ENCODE assay signal across 8 cellular contexts in genomic region chr12:29884957-29885356, GRCh38.
DNase-seq lines count a peak whose midpoint lies in the region; ATAC-seq, FAIRE-seq and TF ChIP-seq lines count a peak whose summit lies in the region.
"Not testable (repeated sequence)": the region's sequence is repeated elsewhere in the genome, so short reads cannot be mapped to it uniquely, and the experiment has no call there.

No MANE protein-coding gene starts in this region.

- not testable (repeated sequence) for H3K23me2 ChIP-seq in H1 (ENCODE audit: low read depth, low read length)

- H3K4me1 ChIP-seq in Caco-2; GM23338 (ENCODE audit: insufficient read depth); PC-9 (replicated peaks; ENCODE audit: insufficient read depth); neural progenitor cell: not testable (repeated sequence)
- H3K4me1 ChIP-seq in HUES48 (ENCODE audit: control insufficient read depth, insufficient read depth, low read length) = peaks cover 24% of the 10 kb centered on the region
- H3K4me1 ChIP-seq in H1 (replicated peaks in 1 of 4; ENCODE audit: control insufficient read depth in 3 of 4, insufficient read depth in 4 of 4, low read length in 3 of 4) = peaks cover 0 to 13% (median 1%) of the 10 kb centered on the region in 4 experiments; a peak in 3 of 7 replicates

- H3K36me3 Mint-ChIP-seq in Caco-2 (ENCODE audit: insufficient read depth, unreplicated experiment); neural progenitor cell: not testable (repeated sequence)
- peaks cover 52% of the 10 kb centered on the region for H3K36me3 Mint-ChIP-seq in GM23338 (ENCODE audit: low read depth)

- CTCF ChIA-PET in Caco-2 (lab: Charles Lee); PC-9 (lab: Charles Lee); H1 (lab: Charles Lee; ENCODE audit: partially characterized antibody): not testable (repeated sequence)

- H3K27ac ChIP-seq in GM23338 (ENCODE audit: low read depth) (peak overlapping the region; percentile 90), HUES48 (ENCODE audit: low read depth, low read length) (peak overlapping the region; percentile 85), PC-9 (peak overlapping the region; percentile 60)
- H3K27ac ChIP-seq in H1 (ENCODE audit: low read depth, low read length); neural progenitor cell: not testable (repeated sequence)

- H3K4me1 Mint-ChIP-seq in Caco-2 (ENCODE audit: low read depth, unreplicated experiment) = not testable (repeated sequence)
- peaks cover 33% of the 10 kb centered on the region for H3K4me1 Mint-ChIP-seq in GM23338
- H3K4me1 Mint-ChIP-seq in neural progenitor cell = peaks cover 13% of the 10 kb centered on the region

- H3K9me2 ChIP-seq in GM23338 (ENCODE audit: insufficient read depth) = peaks cover 15% of the 10 kb centered on the region
- H3K9me2 ChIP-seq in PC-9 (ENCODE audit: insufficient read depth) = not testable (repeated sequence)

- not testable (repeated sequence) for H3K36me3 ChIP-seq in Caco-2 (ENCODE audit: control insufficient read depth, insufficient read depth, low read length); GM23338 (ENCODE audit: insufficient read depth); HUES48 (ENCODE audit: control insufficient read depth, insufficient read depth, low read length); PC-9 (ENCODE audit: low read depth); H1 (ENCODE audit: control insufficient read depth in 2 of 4, insufficient read depth in 4 of 4, low read length in 3 of 4); neural progenitor cell

- BruUV-seq in Caco-2 (replicated peaks; lab: Mats Ljungman, UMichigan); PC-9 (replicated peaks; lab: Mats Ljungman, UMichigan): not testable (repeated sequence)

- intact Hi-C loops in Caco-2 (cut with micrococcal nuclease; ENCODE audit: unreplicated experiment); PC-9 (cut with micrococcal nuclease; ENCODE audit: unreplicated experiment): not testable (repeated sequence)

- not testable (repeated sequence) for H2BK5ac ChIP-seq in H1 (ENCODE audit: low read depth, low read length)

- peaks cover 34% of the 10 kb centered on the region for H3K9me3 ChIP-seq in Caco-2
- H3K9me3 ChIP-seq in HUES48 (ENCODE audit: control insufficient read depth, insufficient read depth, low read length) = peaks cover 19% of the 10 kb centered on the region
- H3K9me3 ChIP-seq in PC-9 (ENCODE audit: insufficient read depth, low read depth) = peaks cover 27% of the 10 kb centered on the region
- peaks cover 10 to 12% of the 10 kb centered on the region in 2 experiments for H3K9me3 ChIP-seq in H1 (ENCODE audit: insufficient read depth in 2 of 2, low read depth in 1 of 2, low read length in 1 of 2)
- H3K9me3 ChIP-seq in neural progenitor cell (ENCODE audit: low read depth) = not testable (repeated sequence)

- H4K8ac ChIP-seq in H1 (ENCODE audit: extremely low read depth, insufficient read depth, low read length) = not testable (repeated sequence)

- not testable (repeated sequence) for H4K20me1 ChIP-seq in GM23338 (replicated peaks; ENCODE audit: insufficient read depth); PC-9 (ENCODE audit: insufficient read depth); H1 (replicated peaks in 1 of 2; ENCODE audit: control insufficient read depth in 1 of 2, insufficient read depth in 2 of 2, low read length in 2 of 2); neural progenitor cell (ENCODE audit: low read depth)

- not testable (repeated sequence) for H3K27me3 ChIP-seq in Caco-2 (replicated peaks; ENCODE audit: control insufficient read depth, insufficient read depth, low read length); GM23338 (ENCODE audit: insufficient read depth); HUES48 (ENCODE audit: control insufficient read depth, insufficient read depth, low read length); PC-9 (ENCODE audit: insufficient read depth, low read depth); H1 (replicated peaks in 1 of 4; ENCODE audit: control insufficient read depth in 3 of 4, extremely low read depth in 1 of 4, insufficient read depth in 3 of 4, low read length in 3 of 4); neural progenitor cell

- H3K56ac ChIP-seq in H1 (replicated peaks; ENCODE audit: insufficient read length, low read depth, low read length) = not testable (repeated sequence)

- peak; percentile 97 to 98 for TF ChIP-seq EP300 in H1 (IDR thresholded peaks at IDR 0.05; ENCODE audit: borderline replicate concordance in 1 of 2, low read depth in 2 of 2, low read length in 2 of 2)

- not testable (repeated sequence) for H2BK20ac ChIP-seq in H1 (ENCODE audit: low read length)

- peak; percentile 95 for FAIRE-seq in H1 (lab: Jason Lieb, UNC)

- not testable (repeated sequence) for H4K5ac ChIP-seq in H1 (ENCODE audit: insufficient read length, low read depth, low read length)

- H3K79me1 ChIP-seq in H1 (ENCODE audit: low read depth, low read length) = not testable (repeated sequence)

- not testable (repeated sequence) for H3K23ac ChIP-seq in H1 (ENCODE audit: insufficient read length)

- TF ChIP-seq POLR2A in H1 (IDR thresholded peaks at IDR 0.05; ENCODE audit: control extremely low read depth in 1 of 2, low read depth in 2 of 2, low read length in 2 of 2) = not testable (repeated sequence)

- H3K27me3 Mint-ChIP-seq in Caco-2 (ENCODE audit: insufficient read depth, unreplicated experiment); neural progenitor cell (ENCODE audit: insufficient read depth, low read depth): not testable (repeated sequence)
- peaks cover 22% of the 10 kb centered on the region for H3K27me3 Mint-ChIP-seq in GM23338 (ENCODE audit: insufficient read depth, low read depth, poor library complexity)

- H3F3A ChIP-seq in GM23338 (replicated peaks; ENCODE audit: low read depth); PC-9 (ENCODE audit: insufficient read depth, low read depth); neural progenitor cell (ENCODE audit: low read depth): not testable (repeated sequence)

- not testable (repeated sequence) for H3K18ac ChIP-seq in H1 (ENCODE audit: extremely low read depth, low read length)

- WGBS in H1 (ENCODE audit: extremely low coverage in 1 of 2, insufficient coverage in 1 of 2, insufficient read length in 1 of 2, insufficient replicate concordance in 2 of 2, low coverage in 1 of 2, low lambda C conversion rate in 2 of 2, missing lambda C conversion rate in 1 of 2), 2 experiments = 21% methylated on average over 4 of the region's 4 CpGs; no CpG with 5 or more reads in 1 of the 2 experiments

- H3K4me2 ChIP-seq in GM23338; PC-9; H1 (ENCODE audit: insufficient read depth in 1 of 2, low read depth in 2 of 2, low read length in 2 of 2); neural progenitor cell: not testable (repeated sequence)

- H3K27ac Mint-ChIP-seq in Caco-2 (ENCODE audit: unreplicated experiment) (peak overlapping the region; percentile 15), GM23338 (peak overlapping the region; percentile 99), neural progenitor cell (peak overlapping the region; percentile 25)

- H3K4me3 Mint-ChIP-seq in Caco-2 (ENCODE audit: unreplicated experiment); GM23338: not testable (repeated sequence)
- H3K4me3 Mint-ChIP-seq in neural progenitor cell = peak overlapping the region; percentile 2

- H3K4ac ChIP-seq in H1 (replicated peaks; ENCODE audit: insufficient read length, low read depth, low read length) = not testable (repeated sequence)

- not testable (repeated sequence) for H4K91ac ChIP-seq in H1 (replicated peaks; ENCODE audit: insufficient read length, low read length)

- not testable (repeated sequence) for H3K14ac ChIP-seq in H1 (ENCODE audit: insufficient read length)

- not testable (repeated sequence) for TF ChIP-seq CTCF in Caco-2 (IDR thresholded peaks at IDR 0.05; ENCODE audit: insufficient read depth in 1 of 2, low read depth in 1 of 2, low read length in 1 of 2, severe bottlenecking in 1 of 2, unreplicated experiment in 1 of 2); GM23338 (conservative IDR thresholded peaks at IDR 0.05; ENCODE audit: low read depth in 2 of 2); LNCaP clone FGC (IDR thresholded peaks at IDR 0.05; ENCODE audit: control insufficient read depth, extremely low read depth, insufficient read depth); PC-9 (conservative IDR thresholded peaks at IDR 0.05); H1 (IDR thresholded peaks at IDR 0.05; ENCODE audit: control extremely low read depth in 1 of 3, insufficient read depth in 1 of 3, low read depth in 1 of 3, low read length in 3 of 3); neural progenitor cell (IDR thresholded peaks at IDR 0.05)

- not testable (repeated sequence) for H3K9ac ChIP-seq in HUES48 (ENCODE audit: low read depth, low read length); H1 (replicated peaks in 1 of 4; ENCODE audit: extremely low read depth in 1 of 4, low read depth in 3 of 4, low read length in 3 of 4); neural progenitor cell

- not testable (repeated sequence) for H2BK120ac ChIP-seq in H1 (replicated peaks; ENCODE audit: low read depth, low read length)

- ATAC-seq in GM23338 = peak; percentile 64

- H2AFZ ChIP-seq in GM23338; PC-9; H1 (ENCODE audit: low read length); neural progenitor cell (replicated peaks): not testable (repeated sequence)

- H2BK15ac ChIP-seq in H1 (ENCODE audit: low read length) = not testable (repeated sequence)

- POLR2A ChIA-PET in Caco-2 (lab: Charles Lee); PC-9 (lab: Charles Lee; ENCODE audit: unreplicated experiment); H1 (lab: Charles Lee; ENCODE audit: partially characterized antibody): not testable (repeated sequence)

- H2BK12ac ChIP-seq in H1 (ENCODE audit: low read depth, low read length) = not testable (repeated sequence)

- DNase-seq in Caco-2 (peak; percentile 55 to 73), GM23338 (ENCODE audit: low spot score) (peak; percentile 87), LNCaP clone FGC (ENCODE audit: low read depth) (peak; percentile 0), PC-9 (peak; percentile 2 to 71), H1 (ENCODE audit: low read depth in 1 of 2, low spot score in 2 of 2) (peak in 1 of 2 experiments; percentile 71), iPS DF 4.7 (ENCODE audit: extremely low read depth, low spot score) (peak; percentile 62), neural progenitor cell (ENCODE audit: low spot score) (peak; percentile 30)

- peak in 1 of 2 experiments; percentile 26; a peak in 1 of 4 replicates for TF ChIP-seq RAD21 in H1 (IDR thresholded peaks at IDR 0.05 in 1 of 2, conservative IDR thresholded peaks at IDR 0.05 in 1 of 2; ENCODE audit: low read depth in 2 of 2, low read length in 2 of 2)

- H3K79me2 ChIP-seq in GM23338 (replicated peaks; ENCODE audit: insufficient read depth); PC-9 (ENCODE audit: low read depth); H1 (ENCODE audit: control insufficient read depth in 1 of 2, insufficient read depth in 2 of 2, low read length in 2 of 2); neural progenitor cell (ENCODE audit: low read depth): not testable (repeated sequence)

- H2AK5ac ChIP-seq in H1 (ENCODE audit: low read depth, low read length) = not testable (repeated sequence)

- H3K9me3 Mint-ChIP-seq in Caco-2 (ENCODE audit: unreplicated experiment) (peaks cover 47% of the 10 kb centered on the region), GM23338 (peaks cover 39% of the 10 kb centered on the region), neural progenitor cell (peaks cover 47% of the 10 kb centered on the region)

- H3K4me3 ChIP-seq in Caco-2 (ENCODE audit: low read depth, low read length); GM23338; HUES48 (ENCODE audit: low read depth, low read length); LNCaP clone FGC (ENCODE audit: low read depth, low read length); PC-9; H1 (ENCODE audit: extremely low read depth in 1 of 4, insufficient read depth in 2 of 4, low read depth in 3 of 4, low read length in 4 of 4); neural progenitor cell: not testable (repeated sequence)

Comparison
In these comparisons a context has a peak if more than half of its experiments do, and no peak if none do; other contexts are left out.
1. H3K27ac Mint-ChIP-seq: peak in every context shown above with its lines; median percentile 99 in GM23338; 25 in neural progenitor cell; 15 in Caco-2.